Comparison of ENCODE assay signal across 1 cellular context in genomic region chr4:26709246-26709645, GRCh38.
TF ChIP-seq lines count a peak whose summit lies in the region.

No MANE protein-coding gene starts in this region.

TF ChIP-seq in WTC11, 78 proteins besides CTCF, POLR2A, EP300 and RAD21 (continued from another document):
- no peak for TF ChIP-seq AFF4 (CRISPR knock-in tag; IDR thresholded peaks at IDR 0.05; ENCODE audit: borderline replicate concordance)
- no peak for TF ChIP-seq ZSCAN18 (CRISPR knock-in tag; IDR thresholded peaks at IDR 0.05)
- no peak for TF ChIP-seq IRF2 (CRISPR knock-in tag; IDR thresholded peaks at IDR 0.05; ENCODE audit: borderline replicate concordance, low read depth)
- TF ChIP-seq GTF2I (CRISPR knock-in tag; conservative IDR thresholded peaks at IDR 0.05), result no peak
- TF ChIP-seq, protein P1, sequence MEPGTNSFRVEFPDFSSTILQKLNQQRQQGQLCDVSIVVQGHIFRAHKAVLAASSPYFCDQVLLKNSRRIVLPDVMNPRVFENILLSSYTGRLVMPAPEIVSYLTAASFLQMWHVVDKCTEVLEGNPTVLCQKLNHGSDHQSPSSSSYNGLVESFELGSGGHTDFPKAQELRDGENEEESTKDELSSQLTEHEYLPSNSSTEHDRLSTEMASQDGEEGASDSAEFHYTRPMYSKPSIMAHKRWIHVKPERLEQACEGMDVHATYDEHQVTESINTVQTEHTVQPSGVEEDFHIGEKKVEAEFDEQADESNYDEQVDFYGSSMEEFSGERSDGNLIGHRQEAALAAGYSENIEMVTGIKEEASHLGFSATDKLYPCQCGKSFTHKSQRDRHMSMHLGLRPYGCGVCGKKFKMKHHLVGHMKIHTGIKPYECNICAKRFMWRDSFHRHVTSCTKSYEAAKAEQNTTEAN (CRISPR knock-in tag; IDR thresholded peaks at IDR 0.05), result no peak
- no peak for TF ChIP-seq IRF1 (CRISPR knock-in tag; IDR thresholded peaks at IDR 0.05)
- no peak for TF ChIP-seq ZNF671 (CRISPR knock-in tag; IDR thresholded peaks at IDR 0.05)
- TF ChIP-seq FOXK1 (CRISPR knock-in tag; IDR thresholded peaks at IDR 0.05), result no peak
- no peak for TF ChIP-seq ELF4 (CRISPR knock-in tag; IDR thresholded peaks at IDR 0.05; ENCODE audit: low read depth)
